34 cellular contexts compared by ENCODE assay signal in genomic region chr9:76644647-76645250, GRCh38.
"Had no signal": no experiment of that assay in that cellular context is flagged by ENCODE, and none has a peak within 500 bp of the region (broad histone marks: within the 10 kb centered on the region; RNA-seq: fewer than 3 reads in every experiment).

No MANE protein-coding gene starts in this region.

- H3K27me3 Mint-ChIP-seq: activated CD4-positive, alpha-beta T cell treated with anti-CD3 and anti-CD28 coated beads for 36 hours; activated naive CD4-positive, alpha-beta T cell treated with anti-CD3 and anti-CD28 coated beads, Interleukin-2, amount 50 U/mL, for 24 hours; activated naive CD8-positive, alpha-beta T cell treated with anti-CD3 and anti-CD28 coated beads for 36 hours; activated naive CD8-positive, alpha-beta T cell treated with anti-CD3 and anti-CD28 coated beads, Interleukin-2, amount 50 U/mL, for 24 hours had no signal

- H3K36me3 Mint-ChIP-seq: activated CD4-positive, alpha-beta memory T cell treated with anti-CD3 and anti-CD28 coated beads for 36 hours; activated CD8-positive, alpha-beta memory T cell treated with anti-CD3 and anti-CD28 coated beads, Interleukin-2, amount 10 ng/mL, durations not matched to agents 7 days and 5 days; activated naive CD4-positive, alpha-beta T cell treated with anti-CD3 and anti-CD28 coated beads, Interleukin-2, amount 50 U/mL, for 24 hours; activated naive CD8-positive, alpha-beta T cell treated with anti-CD3 and anti-CD28 coated beads for 36 hours had no signal

- H3K4me1 Mint-ChIP-seq: activated CD4-positive, alpha-beta T cell treated with anti-CD3 and anti-CD28 coated beads for 36 hours; activated naive CD4-positive, alpha-beta T cell treated with anti-CD3 and anti-CD28 coated beads, Interleukin-2, amount 50 U/mL, for 24 hours had no signal

- H3K9me3 Mint-ChIP-seq: activated CD4-positive, alpha-beta memory T cell treated with anti-CD3 and anti-CD28 coated beads for 36 hours; activated CD4-positive, alpha-beta T cell treated with anti-CD3 and anti-CD28 coated beads, Interleukin-2, amount 10 ng/mL, durations not matched to agents 24 days and 14 days; activated naive CD4-positive, alpha-beta T cell treated with anti-CD3 and anti-CD28 coated beads for 36 hours; activated naive CD4-positive, alpha-beta T cell treated with anti-CD3 and anti-CD28 coated beads, Interleukin-2, amount 50 U/mL, for 24 hours; activated naive CD8-positive, alpha-beta T cell treated with anti-CD3 and anti-CD28 coated beads for 36 hours; activated naive CD8-positive, alpha-beta T cell treated with anti-CD3 and anti-CD28 coated beads, Interleukin-2, amount 50 U/mL, for 24 hours; activated T-helper 1 cell treated with anti-CD3 and anti-CD28 coated beads, Interleukin-12 subunit alpha, Interleukin-12 subunit beta, Interleukin-2, Interleukin-4 antibody, amounts not matched to agents 30 ng/mL and 10 ng/mL and 1 ng/mL, durations not matched to agents 14 hours and 24 hours and 36 hours; activated T-helper 2 cell treated with anti-CD3 and anti-CD28 coated beads, Interferon-gamma antibody, Interleukin-2, Interleukin-4, amounts not matched to agents 10 μg/mL and 5 μg/mL and 100 μg/mL, durations not matched to agents 14 hours and 24 hours and 36 hours; endodermal cell had no signal

- H3K27me3 ChIP-seq: adrenal gland, body of pancreas, cardiac muscle cell, colonic mucosa, dorsolateral prefrontal cortex, foreskin keratinocyte, gastrocnemius medialis, heart left ventricle had no signal

- ATAC-seq: activated CD4-positive, alpha-beta T cell treated with anti-CD3 and anti-CD28 coated beads for 36 hours; activated CD8-positive, alpha-beta memory T cell treated with anti-CD3 and anti-CD28 coated beads, Interleukin-2, amount 10 ng/mL, durations not matched to agents 7 days and 5 days; activated CD8-positive, alpha-beta T cell treated with anti-CD3 and anti-CD28 coated beads, Interleukin-2, amount 10 ng/mL, durations not matched to agents 7 days and 5 days; activated naive CD8-positive, alpha-beta T cell treated with anti-CD3 and anti-CD28 coated beads, Interleukin-2, amount 50 U/mL, for 24 hours; body of pancreas; esophagus mucosa; foreskin keratinocyte; gastrocnemius medialis; heart left ventricle had no signal

- DNase-seq: activated CD4-positive, alpha-beta memory T cell treated with anti-CD3 and anti-CD28 coated beads for 36 hours; activated CD4-positive, alpha-beta T cell treated with anti-CD3 and anti-CD28 coated beads for 36 hours; activated CD4-positive, alpha-beta T cell treated with anti-CD3 and anti-CD28 coated beads, Interleukin-2, amount 10 ng/mL, durations not matched to agents 24 days and 14 days; activated CD4-positive, CD25-positive, alpha-beta regulatory T cell; activated CD4-positive, CD25-positive, alpha-beta regulatory T cell treated with anti-CD3 and anti-CD28 coated beads, Interleukin-2, amount 50 U/mL, for 72 hours; activated CD8-positive, alpha-beta memory T cell treated with anti-CD3 and anti-CD28 coated beads, Interleukin-2, amount 10 ng/mL, durations not matched to agents 7 days and 5 days; activated CD8-positive, alpha-beta memory T cell treated with anti-CD3 and anti-CD28 coated beads, Interleukin-2, amount 50 U/mL, for 4 hours; activated CD8-positive, alpha-beta T cell treated with anti-CD3 and anti-CD28 coated beads, Interleukin-2, amount 10 ng/mL, durations not matched to agents 7 days and 5 days; activated effector memory CD4-positive, alpha-beta T cell treated with anti-CD3 and anti-CD28 coated beads, Interleukin-2, amount 50 U/mL, for 16 hours; activated naive CD4-positive, alpha-beta T cell treated with anti-CD3 and anti-CD28 coated beads for 36 hours; activated naive CD8-positive, alpha-beta T cell treated with anti-CD3 and anti-CD28 coated beads for 36 hours; activated naive CD8-positive, alpha-beta T cell treated with anti-CD3 and anti-CD28 coated beads, Interleukin-2, amount 50 U/mL, for 24 hours; activated T-cell treated with anti-CD3 and anti-CD28 coated beads, Interleukin-2, amount 50 U/mL, for 1 hour; activated T-cell treated with anti-CD3 and anti-CD28 coated beads, Interleukin-2, amount 50 U/mL, for 48 hours; adrenal gland; amygdala; aorta; body of pancreas; central memory CD4-positive, alpha-beta T cell; cerebellar nuclear complex; colonic mucosa; dorsolateral prefrontal cortex; effector memory CD4-positive, alpha-beta T cell; endodermal cell; foreskin keratinocyte; gastrocnemius medialis; glutamatergic neuron; heart left ventricle; T-helper 2 cell had no signal

- H3K4me1 ChIP-seq: body of pancreas, colonic mucosa, foreskin keratinocyte, gastrocnemius medialis had no signal

- H3K4me3 ChIP-seq: adrenal gland, body of pancreas, cardiac muscle cell, colonic mucosa, dorsolateral prefrontal cortex, gastrocnemius medialis, heart left ventricle had no signal

- H3K27ac ChIP-seq: body of pancreas, cardiac muscle cell, colonic mucosa, foreskin keratinocyte, gastrocnemius medialis had no signal

- H3K36me3 ChIP-seq: adrenal gland, cardiac muscle cell, colonic mucosa, gastrocnemius medialis had no signal

- H3K27ac Mint-ChIP-seq: activated CD4-positive, alpha-beta memory T cell treated with anti-CD3 and anti-CD28 coated beads for 36 hours; activated CD4-positive, alpha-beta T cell treated with anti-CD3 and anti-CD28 coated beads for 36 hours; activated CD4-positive, alpha-beta T cell treated with anti-CD3 and anti-CD28 coated beads, Interleukin-2, amount 10 ng/mL, durations not matched to agents 24 days and 14 days; activated CD8-positive, alpha-beta memory T cell treated with anti-CD3 and anti-CD28 coated beads, Interleukin-2, amount 10 ng/mL, durations not matched to agents 7 days and 5 days; activated CD8-positive, alpha-beta T cell treated with anti-CD3 and anti-CD28 coated beads, Interleukin-2, amount 10 ng/mL, durations not matched to agents 7 days and 5 days; activated naive CD4-positive, alpha-beta T cell treated with anti-CD3 and anti-CD28 coated beads for 36 hours; activated naive CD4-positive, alpha-beta T cell treated with anti-CD3 and anti-CD28 coated beads, Interleukin-2, amount 50 U/mL, for 24 hours; activated naive CD8-positive, alpha-beta T cell treated with anti-CD3 and anti-CD28 coated beads for 36 hours; activated naive CD8-positive, alpha-beta T cell treated with anti-CD3 and anti-CD28 coated beads, Interleukin-2, amount 50 U/mL, for 24 hours; activated T-helper 1 cell treated with anti-CD3 and anti-CD28 coated beads, Interleukin-12 subunit alpha, Interleukin-12 subunit beta, Interleukin-2, Interleukin-4 antibody, amounts not matched to agents 30 ng/mL and 10 ng/mL and 1 ng/mL, durations not matched to agents 14 hours and 24 hours and 36 hours; activated T-helper 2 cell treated with anti-CD3 and anti-CD28 coated beads, Interferon-gamma antibody, Interleukin-2, Interleukin-4, amounts not matched to agents 10 μg/mL and 5 μg/mL and 100 μg/mL, durations not matched to agents 14 hours and 24 hours and 36 hours had no signal

- H3K4me3 Mint-ChIP-seq: activated CD4-positive, alpha-beta memory T cell treated with anti-CD3 and anti-CD28 coated beads for 36 hours; activated CD4-positive, alpha-beta T cell treated with anti-CD3 and anti-CD28 coated beads for 36 hours; activated CD4-positive, alpha-beta T cell treated with anti-CD3 and anti-CD28 coated beads, Interleukin-2, amount 10 ng/mL, durations not matched to agents 24 days and 14 days; activated CD8-positive, alpha-beta memory T cell treated with anti-CD3 and anti-CD28 coated beads, Interleukin-2, amount 10 ng/mL, durations not matched to agents 7 days and 5 days; activated CD8-positive, alpha-beta T cell treated with anti-CD3 and anti-CD28 coated beads, Interleukin-2, amount 10 ng/mL, durations not matched to agents 7 days and 5 days; activated naive CD4-positive, alpha-beta T cell treated with anti-CD3 and anti-CD28 coated beads for 36 hours; activated naive CD4-positive, alpha-beta T cell treated with anti-CD3 and anti-CD28 coated beads, Interleukin-2, amount 50 U/mL, for 24 hours; activated naive CD8-positive, alpha-beta T cell treated with anti-CD3 and anti-CD28 coated beads for 36 hours; activated naive CD8-positive, alpha-beta T cell treated with anti-CD3 and anti-CD28 coated beads, Interleukin-2, amount 50 U/mL, for 24 hours; activated T-helper 1 cell treated with anti-CD3 and anti-CD28 coated beads, Interleukin-12 subunit alpha, Interleukin-12 subunit beta, Interleukin-2, Interleukin-4 antibody, amounts not matched to agents 30 ng/mL and 10 ng/mL and 1 ng/mL, durations not matched to agents 14 hours and 24 hours and 36 hours; endodermal cell had no signal

- H3K9me3 ChIP-seq: adrenal gland, body of pancreas, colonic mucosa, gastrocnemius medialis, heart left ventricle had no signal
